ENCODE assay signal across 8 cellular contexts in genomic region chr20:63499333-63499969, GRCh38. TPM values are rescaled to one million over a fixed set of nuclear protein-coding genes. Genes with fewer than 3 reads are reported as not detected.
DNase-seq lines count a peak whose midpoint lies in the region; TF ChIP-seq lines count a peak whose summit lies in the region.
"Had no signal": no experiment of that assay in that cellular context is flagged by ENCODE, and none has a peak within 500 bp of the region (broad histone marks: within the 10 kb centered on the region; RNA-seq: fewer than 3 reads in every experiment).

No MANE protein-coding gene starts in this region.

- TF ChIP-seq CTCF in chondrocyte (IDR thresholded peaks at IDR 0.05) (no peak), ovary (IDR thresholded peaks at IDR 0.05) (no peak)

- H3K4me3 Mint-ChIP-seq in chondrocyte (ENCODE audit: unreplicated experiment): peak overlapping the region; percentile 22
- H3K4me3 Mint-ChIP-seq in activated CD4-positive, alpha-beta T cell treated with anti-CD3 and anti-CD28 coated beads, Interleukin-2, amount 10 ng/mL, durations not matched to agents 7 days and 5 days: no peak overlapping the region

- no peak for TF ChIP-seq POLR2A in ovary (IDR thresholded peaks at IDR 0.05)

- no peak for TF ChIP-seq EP300 in ovary (IDR thresholded peaks at IDR 0.05)

- H3K27ac Mint-ChIP-seq in chondrocyte (ENCODE audit: unreplicated experiment): no peak overlapping the region
- no peak overlapping the region for H3K27ac Mint-ChIP-seq in activated CD4-positive, alpha-beta T cell treated with anti-CD3 and anti-CD28 coated beads, Interleukin-2, amount 10 ng/mL, durations not matched to agents 7 days and 5 days

- H3K4me1 Mint-ChIP-seq in chondrocyte (ENCODE audit: low read depth): no peaks in the 10 kb centered on the region
- H3K4me1 Mint-ChIP-seq in activated CD4-positive, alpha-beta T cell treated with anti-CD3 and anti-CD28 coated beads, Interleukin-2, amount 10 ng/mL, durations not matched to agents 7 days and 5 days: peaks cover 2% of the 10 kb centered on the region

- H3K36me3 Mint-ChIP-seq in chondrocyte (ENCODE audit: low read depth): no peaks in the 10 kb centered on the region
- no peaks in the 10 kb centered on the region for H3K36me3 Mint-ChIP-seq in activated CD4-positive, alpha-beta T cell treated with anti-CD3 and anti-CD28 coated beads, Interleukin-2, amount 10 ng/mL, durations not matched to agents 7 days and 5 days (ENCODE audit: low read depth)

- peaks cover 59% of the 10 kb centered on the region for H3K27me3 ChIP-seq in HUES64 (ENCODE audit: insufficient read depth, low read length)
- no peaks in the 10 kb centered on the region for H3K27me3 ChIP-seq in ovary

- intact Hi-C loops in ovary (cut with DNase I): no loop called here

- H3K9me3 ChIP-seq in HUES64 (ENCODE audit: insufficient read depth, low read depth, low read length) (no peaks in the 10 kb centered on the region), ovary (peaks cover 0 to 6% of the 10 kb centered on the region in 2 donors)

- no peaks in the 10 kb centered on the region for H3K9me3 Mint-ChIP-seq in chondrocyte (ENCODE audit: low read depth)
- H3K9me3 Mint-ChIP-seq in activated CD4-positive, alpha-beta T cell treated with anti-CD3 and anti-CD28 coated beads, Interleukin-2, amount 10 ng/mL, durations not matched to agents 7 days and 5 days: peaks cover 2% of the 10 kb centered on the region

- H3K27me3 Mint-ChIP-seq in chondrocyte (ENCODE audit: low read depth): no peaks in the 10 kb centered on the region
- peaks cover 26% of the 10 kb centered on the region for H3K27me3 Mint-ChIP-seq in activated CD4-positive, alpha-beta T cell treated with anti-CD3 and anti-CD28 coated beads, Interleukin-2, amount 10 ng/mL, durations not matched to agents 7 days and 5 days

- H3K27ac ChIP-seq in HUES64 (ENCODE audit: low read depth, low read length) (no peak overlapping the region), ovary (no peak overlapping the region)
- H3K27ac ChIP-seq: RWPE1 had no signal

- CTCF ChIA-PET in activated CD4-positive, alpha-beta T cell treated with anti-CD3 and anti-CD28 coated beads, Interleukin-2, amount 10 ng/mL, durations not matched to agents 7 days and 5 days (lab: Charles Lee): no interaction called here

- 12% methylated on average over 49 of the region's 49 CpGs for WGBS in HUES64
- 2 to 3% (median 3%) methylated on average over 22 to 49 of the region's 49 CpGs for WGBS in ovary, 3 donors

- H3K9ac ChIP-seq in HUES64 (ENCODE audit: low read depth, low read length): no peak overlapping the region

- H3K4me1 ChIP-seq in HUES64 (ENCODE audit: insufficient read depth, low read length): no peaks in the 10 kb centered on the region; the same call in 1 of the 2 replicates
- H3K4me1 ChIP-seq in ovary (ENCODE audit: insufficient read depth): peaks cover 4% of the 10 kb centered on the region

- POLR2A ChIA-PET in activated CD4-positive, alpha-beta T cell treated with anti-CD3 and anti-CD28 coated beads, Interleukin-2, amount 10 ng/mL, durations not matched to agents 7 days and 5 days (lab: Charles Lee): no interaction called here

- DNase-seq in chondrocyte (ENCODE audit: low spot score): peak; percentile 68
- peak in 1 of 5 donors; percentile 12 for DNase-seq in ovary
- DNase-seq in T1000 (lab: John Stamatoyannopoulos, UW): no peak
- no peak for DNase-seq in stimulated activated CD4-positive, alpha-beta T cell treated with anti-CD3 and anti-CD28 coated beads, Interleukin-2, amount 100 ng/mL, for 24 hours
- no peak for DNase-seq in activated CD4-positive, alpha-beta T cell treated with anti-CD3 and anti-CD28 coated beads, Interleukin-2, amount 10 ng/mL, durations not matched to agents 7 days and 5 days

- H3K4me3 ChIP-seq in HUES64 (ENCODE audit: low read length) (peak overlapping the region; percentile 51), ovary (peak overlapping the region; percentile 14)

- H3K36me3 ChIP-seq in HUES64 (ENCODE audit: insufficient read depth, low read length) (no peaks in the 10 kb centered on the region), ovary (no peaks in the 10 kb centered on the region)

RNA-seq across cellular contexts. Expression of gene EEF1A2, which starts 0.6 kb away (rescaled TPM):
- 6.7 TPM for polyA plus RNA-seq in HUES64 (2013, experiment 1 of 2)
- polyA plus RNA-seq in HUES64 (2013, experiment 2 of 2): 8.9 TPM
- 0.34 to 6.5 TPM (median 5.5 TPM) in 3 replicates for total RNA-seq in chondrocyte
- under 1 TPM; 0.36 to 0.94 (median 0.69) TPM for total RNA-seq in ovary
- polyA plus RNA-seq in ovary: 1 to 10 TPM in 1 of 2 donors, under 1 TPM in 1; 0.25 to 1.3 TPM
- total RNA-seq in activated CD4-positive, alpha-beta T cell treated with anti-CD3 and anti-CD28 coated beads, Interleukin-2, amount 10 ng/mL, durations not matched to agents 7 days and 5 days: under 1 TPM; 0.12 to 0.17 TPM

RNA-seq across cellular contexts. Expression of gene PPDPF, which starts 21.1 kb away (rescaled TPM):
- polyA plus RNA-seq in HUES64 (2013, experiment 1 of 2): 133 TPM
- polyA plus RNA-seq in HUES64 (2013, experiment 2 of 2): 191 TPM
- total RNA-seq in chondrocyte: 245 to 268 TPM (median 261 TPM) in 3 replicates
- 100 to 1,000 TPM in 6 of 7 donors, 10 to 100 TPM in 1; 53.8 to 315 (median 201) TPM for total RNA-seq in ovary
- polyA plus RNA-seq in ovary: 100 to 1,000 TPM in 1 of 2 donors, 1 to 10 TPM in 1; 4.9 to 232 TPM
- 100 to 1,000 TPM; 167 to 193 TPM for total RNA-seq in activated CD4-positive, alpha-beta T cell treated with anti-CD3 and anti-CD28 coated beads, Interleukin-2, amount 10 ng/mL, durations not matched to agents 7 days and 5 days

RNA-seq across cellular contexts. Expression of gene KCNQ2, which starts 27.0 kb away (rescaled TPM):
- polyA plus RNA-seq in HUES64 (2013, experiment 1 of 2): 45.5 TPM
- 67.8 TPM for polyA plus RNA-seq in HUES64 (2013, experiment 2 of 2)
- not detected in 3 replicates for total RNA-seq in chondrocyte
- not detected for total RNA-seq in ovary
- not detected for polyA plus RNA-seq in ovary
- under 1 TPM; 0.10 to 0.12 TPM for total RNA-seq in activated CD4-positive, alpha-beta T cell treated with anti-CD3 and anti-CD28 coated beads, Interleukin-2, amount 10 ng/mL, durations not matched to agents 7 days and 5 days
- total RNA-seq: mesenteric fat pad had no signal

RNA-seq across cellular contexts. Expression of gene PTK6, which starts 37.7 kb away (rescaled TPM):
- polyA plus RNA-seq in HUES64 (2013, experiment 1 of 2): 0.15 TPM
- not detected for polyA plus RNA-seq in HUES64 (2013, experiment 2 of 2)
- total RNA-seq in chondrocyte (not detected in 3 replicates), ovary (under 1 TPM in 5 of 7 donors, not detected in 2; 0.08 to 0.46 (median 0.15) TPM)
- under 1 TPM; 0.07 to 0.08 TPM for polyA plus RNA-seq in ovary
- total RNA-seq in activated CD4-positive, alpha-beta T cell treated with anti-CD3 and anti-CD28 coated beads, Interleukin-2, amount 10 ng/mL, durations not matched to agents 7 days and 5 days: under 1 TPM; 0.71 to 0.74 TPM

RNA-seq across cellular contexts. Expression of gene SRMS, which starts 48.1 kb away (rescaled TPM):
- polyA plus RNA-seq in HUES64 (2013, experiment 1 of 2): not detected
- 0.19 TPM for polyA plus RNA-seq in HUES64 (2013, experiment 2 of 2)
- total RNA-seq in chondrocyte: not detected in 3 replicates
- total RNA-seq in ovary: not detected
- not detected for polyA plus RNA-seq in ovary
- total RNA-seq in activated CD4-positive, alpha-beta T cell treated with anti-CD3 and anti-CD28 coated beads, Interleukin-2, amount 10 ng/mL, durations not matched to agents 7 days and 5 days: not detected
- total RNA-seq: mesenteric fat pad had no signal
